ENCODE assay signal across 11 cellular contexts in the genomic region with DNA sequence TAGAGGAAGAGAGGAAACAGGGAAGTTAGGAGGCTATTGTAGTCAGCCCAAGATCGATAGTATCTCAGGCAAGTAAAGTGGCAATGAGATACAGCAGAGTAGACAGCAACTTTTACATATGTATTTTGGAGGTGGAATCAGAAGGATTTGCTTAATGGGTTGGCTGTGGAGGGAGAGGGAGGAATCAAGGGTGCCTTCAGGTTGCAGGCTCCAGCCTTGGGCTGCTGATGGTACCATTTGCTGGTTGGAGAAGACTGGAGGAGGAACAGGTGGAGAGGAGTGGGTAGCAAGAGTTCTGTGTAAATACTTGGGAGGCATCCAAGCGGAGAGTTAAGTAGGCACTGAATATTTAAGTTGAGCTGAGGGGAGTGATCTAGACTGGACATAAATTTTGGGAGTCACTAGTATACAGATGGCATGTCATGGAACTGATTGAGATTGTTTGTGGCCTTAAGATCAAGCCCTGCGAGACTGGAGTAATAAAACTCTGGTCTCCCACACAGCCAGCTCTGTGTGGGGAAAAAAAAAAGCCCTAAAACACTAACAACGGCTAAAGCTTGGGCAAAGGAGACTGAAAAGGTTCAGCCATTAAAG. TPM values are rescaled to one million over a fixed set of nuclear protein-coding genes. Genes with fewer than 3 reads are reported as not detected.
DNase-seq lines count a peak whose midpoint lies in the region; ATAC-seq and TF ChIP-seq lines count a peak whose summit lies in the region.
"Had no signal": no experiment of that assay in that cellular context is flagged by ENCODE, and none has a peak within 500 bp of the region (broad histone marks: within the 10 kb centered on the region; RNA-seq: fewer than 3 reads in every experiment).

No MANE protein-coding gene starts in this region.

- peaks cover 23% of the 10 kb centered on the region for H4K20me1 ChIP-seq in Loucy (ENCODE audit: insufficient read depth, low read length, poor library complexity, severe bottlenecking)

- H3K9me3 ChIP-seq in Loucy (ENCODE audit: insufficient read depth, low read depth, low read length): no peaks in the 10 kb centered on the region
- no peaks in the 10 kb centered on the region for H3K9me3 ChIP-seq in gastrocnemius medialis
- no peaks in the 10 kb centered on the region for H3K9me3 ChIP-seq in CD4-positive, alpha-beta T cell (ENCODE audit: control insufficient read depth, low read length)

- H3K4me1 ChIP-seq in Loucy (ENCODE audit: insufficient read depth, low read length, poor library complexity, severe bottlenecking) (peaks cover 50% of the 10 kb centered on the region), gastrocnemius medialis (peaks cover 60 to 63% of the 10 kb centered on the region in 2 donors)

- TF ChIP-seq POLR2A in gastrocnemius medialis (IDR thresholded peaks at IDR 0.05): no peak

- peak overlapping the region; percentile 90 for H3K4me2 ChIP-seq in Loucy (ENCODE audit: low read depth, low read length, poor library complexity, severe bottlenecking)

- DNase-seq in NCI-H1417 (lab: John Stamatoyannopoulos, UW): peak in 2 of 3 experiments; percentile 24 to 93
- no peak for DNase-seq in NCI-H1417 treated with DMSO at 0.1 percent for 48 hours (lab: John Stamatoyannopoulos, UW)
- peak; percentile 28 for DNase-seq in cerebellar cortex (ENCODE audit: low spot score)
- DNase-seq in gastrocnemius medialis: no peak
- no peak for DNase-seq in C1 segment of cervical spinal cord (lab: John Stamatoyannopoulos, UW)
- no peak for DNase-seq in CD4-positive, alpha-beta T cell
- no peak for DNase-seq in kidney tubule cell (ENCODE audit: low spot score)
- DNase-seq: activated CD4-positive, alpha-beta T cell treated with anti-CD3 and anti-CD28 coated beads for 48 hours; NCI-H748 treated with DMSO at 0.1 percent for 48 hours; retina had no signal

- POLR2A ChIA-PET in CD4-positive, alpha-beta T cell (lab: Charles Lee): interaction anchor here (0.6 to 22.3 kb wide), 8 partner anchors 14 to 570 kb away, joined by 3 to 1427 read pairs (median 5); a partner anchor contains a TSS

- H2AFZ ChIP-seq in Loucy (ENCODE audit: low read length): no peak overlapping the region

- no peak overlapping the region for H3K27ac Mint-ChIP-seq in CD4-positive, alpha-beta T cell

- peak overlapping the region; percentile 95 to 100 (median 98) for H3K27ac ChIP-seq in gastrocnemius medialis
- no peak overlapping the region for H3K27ac ChIP-seq in CD4-positive, alpha-beta T cell (ENCODE audit: low read depth, low read length)

- ATAC-seq in gastrocnemius medialis: no peak
- no peak for ATAC-seq in CD4-positive, alpha-beta T cell (ENCODE audit: poor library complexity)

- H3F3A ChIP-seq in Loucy (ENCODE audit: low read depth): no peaks in the 10 kb centered on the region

- H3K36me3 ChIP-seq in Loucy (ENCODE audit: insufficient read depth, low read length) (no peaks in the 10 kb centered on the region), gastrocnemius medialis (no peaks in the 10 kb centered on the region)

- H3K4me3 Mint-ChIP-seq in CD4-positive, alpha-beta T cell: no peak overlapping the region

- CTCF ChIA-PET in CD4-positive, alpha-beta T cell (lab: Charles Lee): interaction anchor here (0.5 to 2.1 kb wide), 3 partner anchors 16 to 57 kb away, joined by 3 to 6 read pairs (median 3); a partner anchor contains a TSS

- H3K79me2 ChIP-seq in Loucy (ENCODE audit: insufficient read depth, low read length): peaks cover 92% of the 10 kb centered on the region

- H3K4me3 ChIP-seq in Loucy (ENCODE audit: low read length, poor library complexity, severe bottlenecking) (peak overlapping the region; percentile 98), gastrocnemius medialis (peak overlapping the region; percentile 16 to 88 (median 55))

- no peaks in the 10 kb centered on the region for H3K9me2 ChIP-seq in Loucy (replicated peaks; ENCODE audit: low read depth, low read length)

- H3K9me3 Mint-ChIP-seq in CD4-positive, alpha-beta T cell: no peaks in the 10 kb centered on the region

- H3K36me3 Mint-ChIP-seq in CD4-positive, alpha-beta T cell (ENCODE audit: low read depth): peaks cover 46% of the 10 kb centered on the region

- TF ChIP-seq CTCF in Loucy (conservative IDR thresholded peaks at IDR 0.05; ENCODE audit: low read length) (no peak), gastrocnemius medialis (IDR thresholded peaks at IDR 0.05 in 4 of 5, conservative IDR thresholded peaks at IDR 0.05 in 1 of 5) (no peak)
- no peak for TF ChIP-seq CTCF in CD4-positive, alpha-beta T cell (IDR thresholded peaks at IDR 0.05)

- H3K9ac ChIP-seq in Loucy (ENCODE audit: low read depth, low read length, poor library complexity, severe bottlenecking): no peak overlapping the region

- peaks cover 27% of the 10 kb centered on the region for H3K4me1 Mint-ChIP-seq in CD4-positive, alpha-beta T cell (ENCODE audit: low read depth)

- in situ Hi-C loops in gastrocnemius medialis (cut with MboI; ENCODE audit: low sequenced_read_pairs in 4 of 4): loop anchor here in 1 of 4 donors (5.0 kb wide), 1 partner anchor 40 kb away; a partner anchor contains a TSS

- no peaks in the 10 kb centered on the region for H3K27me3 Mint-ChIP-seq in CD4-positive, alpha-beta T cell

- intact Hi-C loops in gastrocnemius medialis (cut with DNase I; ENCODE audit: low total_unique reads): loop anchor here (2.0 to 10.0 kb wide), 4 partner anchors 34 to 1052 kb away; a partner anchor contains a TSS
- intact Hi-C loops in CD4-positive, alpha-beta T cell (cut with DNase I, micrococcal nuclease): loop anchor here (5.0 to 10.0 kb wide), 4 partner anchors 35 to 640 kb away; a partner anchor contains a TSS

- H3K27me3 ChIP-seq in Loucy (ENCODE audit: insufficient read depth, low read length, poor library complexity, severe bottlenecking) (peaks cover 11% of the 10 kb centered on the region), gastrocnemius medialis (no peaks in the 10 kb centered on the region)
- H3K27me3 ChIP-seq in CD4-positive, alpha-beta T cell (ENCODE audit: control insufficient read depth, insufficient read depth, low read length): no peaks in the 10 kb centered on the region

RNA-seq across cellular contexts. Expression of a gene that starts 5.3 kb away (rescaled TPM):
- total RNA-seq in gastrocnemius medialis: 10 to 100 TPM in 2 of 4 donors, 1 to 10 TPM in 2; 7.9 to 10.2 (median 9.7) TPM
- 10 to 100 TPM; 15.0 to 15.8 TPM for total RNA-seq in CD4-positive, alpha-beta T cell

RNA-seq across cellular contexts. Expression of a gene that starts 41.2 kb away (rescaled TPM):
- 10 to 100 TPM; 33.2 to 61.8 (median 45.1) TPM for total RNA-seq in gastrocnemius medialis
- 10 to 100 TPM; 67.3 to 68.3 TPM for total RNA-seq in CD4-positive, alpha-beta T cell

Comparison
In these comparisons a context has a peak if more than half of its experiments do, and no peak if none do; other contexts are left out.
1. DNase-seq: peak in NCI-H1417 (2 of 3) and cerebellar cortex (single experiment); none in NCI-H1417 treated with DMSO at 0.1 percent for 48 hours (single experiment), gastrocnemius medialis (0 of 2), C1 segment of cervical spinal cord (0 of 14), CD4-positive, alpha-beta T cell (0 of 10) and kidney tubule cell (single experiment).